Comparison of ENCODE assay signal across 30 cellular contexts in genomic region chr4:124277691-124278090, GRCh38.
"Had no signal": no experiment of that assay in that cellular context is flagged by ENCODE, and none has a peak within 500 bp of the region (broad histone marks: within the 10 kb centered on the region; RNA-seq: fewer than 3 reads in every experiment).

No MANE protein-coding gene starts in this region.

- H3K4me1 ChIP-seq: ascending aorta, body of pancreas had no signal

- H3K36me3 ChIP-seq: ascending aorta, MG63 had no signal

- H3K27me3 ChIP-seq: ascending aorta, body of pancreas, MG63 had no signal

- H3K27ac ChIP-seq: ascending aorta, body of pancreas, SK-N-MC had no signal

- H3K9me3 ChIP-seq: ascending aorta, body of pancreas, MG63 had no signal

- H3K4me3 ChIP-seq: ascending aorta, body of pancreas, MG63, SK-N-MC had no signal

- ATAC-seq: activated CD8-positive, alpha-beta memory T cell treated with anti-CD3 and anti-CD28 coated beads, Interleukin-2, amount 10 ng/mL, durations not matched to agents 7 days and 5 days; activated naive CD4-positive, alpha-beta T cell treated with anti-CD3 and anti-CD28 coated beads, Interleukin-2, amount 50 U/mL, for 72 hours; activated naive CD8-positive, alpha-beta T cell treated with anti-CD3 and anti-CD28 coated beads, Interleukin-2, amount 50 U/mL, for 24 hours; body of pancreas; T-cell had no signal

- DNase-seq: activated B cell treated with CpG ODN at 0.5 μM for 24 hours; activated CD4-positive, alpha-beta T cell treated with anti-CD3 and anti-CD28 coated beads for 1 hour; activated CD4-positive, alpha-beta T cell treated with anti-CD3 and anti-CD28 coated beads, Interleukin-2, amount 10 ng/mL, durations not matched to agents 24 days and 14 days; activated CD4-positive, alpha-beta T cell treated with anti-CD3 and anti-CD28 coated beads, Interleukin-2, amount 50 U/mL, for 48 hours; activated CD8-positive, alpha-beta memory T cell treated with anti-CD3 and anti-CD28 coated beads, Interleukin-2, amount 10 ng/mL, durations not matched to agents 7 days and 5 days; activated effector memory CD4-positive, alpha-beta T cell treated with anti-CD3 and anti-CD28 coated beads, Interleukin-2, amount 50 U/mL, for 16 hours; activated naive CD4-positive, alpha-beta T cell treated with Interleukin-2 at 50 U/mL for 16 hours; activated naive CD8-positive, alpha-beta T cell treated with anti-CD3 and anti-CD28 coated beads, Interleukin-2, amount 50 U/mL, for 24 hours; activated T-cell treated with anti-CD3 and anti-CD28 coated beads, Interleukin-2, amount 50 U/mL, for 24 hours; amniotic stem cell; body of pancreas; KG1; MG63; MV-4-11; NCI-H1092 treated with DMSO at 0.1 percent for 48 hours; NCI-H1417 treated with DMSO at 0.1 percent for 48 hours; NCI-H1694; NCI-H2029; NCI-H2107; NCI-H2171 treated with DMSO at 0.1 percent for 48 hours; NCI-H69; NK-92 treated with Interleukin-12 subunit alpha and Interleukin-12 subunit beta, amount 100 ng/mL, for 24 hours; OCI-M1; SHP77 treated with DMSO at 0.1 percent for 48 hours; T-cell; T-helper 2 cell; T1000 had no signal
